Comparison of ENCODE assay signal across 18 cellular contexts in the genomic region with DNA sequence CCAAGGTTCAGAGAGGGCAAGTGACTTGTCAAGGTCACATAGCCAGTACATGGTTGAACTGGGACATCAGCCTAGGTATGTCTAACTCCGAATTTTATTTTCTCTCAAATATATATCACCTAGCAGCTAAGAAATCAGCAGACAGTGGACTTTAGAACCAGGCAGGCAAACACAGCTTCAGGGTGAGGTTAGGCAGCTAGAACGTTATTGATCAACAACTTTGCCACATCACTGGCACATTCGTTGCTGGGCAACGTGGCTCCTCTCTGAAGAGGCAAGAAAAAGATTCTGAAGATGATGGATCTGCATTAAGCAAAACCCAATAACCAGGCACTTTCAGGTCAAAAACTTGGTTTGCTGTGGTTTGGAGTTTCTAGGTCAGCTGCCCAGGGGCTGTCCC.
A peak's percentile ranks its signal among the peaks of the same experiment; 100 is the strongest.
DNase-seq lines count a peak whose midpoint lies in the region; ATAC-seq, FAIRE-seq and TF ChIP-seq lines count a peak whose summit lies in the region.
"Had no signal": no experiment of that assay in that cellular context is flagged by ENCODE, and none has a peak within 500 bp of the region (broad histone marks: within the 10 kb centered on the region; RNA-seq: fewer than 3 reads in every experiment).

No MANE protein-coding gene starts in this region.

- H4K20me1 ChIP-seq in HepG2 (ENCODE audit: insufficient read depth, low read length) = no peaks in the 10 kb centered on the region

- H3K27ac Mint-ChIP-seq in effector memory CD8-positive, alpha-beta T cell = no peak overlapping the region
- H3K27ac Mint-ChIP-seq: CD4-positive, alpha-beta T cell had no signal

- TF ChIP-seq RAD21 in liver (IDR thresholded peaks at IDR 0.05) (peak in 1 of 2 donors; percentile 25), HepG2 (CRISPR knock-in tag; IDR thresholded peaks at IDR 0.05) (no peak)

- no TSS peak for BruUV-seq in HepG2 (replicated peaks; lab: Mats Ljungman, UMichigan)

- no peak for TF ChIP-seq POLR2A in HepG2 (IDR thresholded peaks at IDR 0.05; ENCODE audit: insufficient read depth in 1 of 2, low read depth in 2 of 2, low read length in 2 of 2)

- POLR2A ChIA-PET in HepG2 (lab: Yijun Ruan, JAX) = no interaction called here

- H3K4me3 ChIP-seq in liver (ENCODE audit: low read depth in 1 of 3, low read length in 3 of 3) (no peak overlapping the region), HepG2 (replicated peaks in 1 of 3; ENCODE audit: insufficient read depth in 1 of 3, low read depth in 2 of 3, low read length in 3 of 3) (no peak overlapping the region)
- H3K4me3 ChIP-seq: A549, GM23248, HAP-1 had no signal

- no peak for ATAC-seq in HepG2
- peak; percentile 46 for ATAC-seq in effector memory CD8-positive, alpha-beta T cell (replicated peaks)
- no peak for ATAC-seq in HG02938 (IDR thresholded peaks at IDR 0.05; ENCODE audit: unreplicated experiment)
- ATAC-seq: A549 had no signal

- no peak overlapping the region for H3K27ac ChIP-seq in liver (ENCODE audit: low read depth in 1 of 2, low read length in 2 of 2)
- H3K27ac ChIP-seq in HepG2 (ENCODE audit: extremely low read length, insufficient read depth, low read length) = no peak overlapping the region
- H3K27ac ChIP-seq in substantia nigra (ENCODE audit: low read depth, low read length, poor library complexity, severe bottlenecking) = no peak overlapping the region
- H3K27ac ChIP-seq: 22Rv1, A549, C4-2B, GM23248 had no signal

- H3K4me1 ChIP-seq in liver (ENCODE audit: control insufficient read depth in 4 of 4, insufficient read depth in 4 of 4, low read length in 3 of 4) = peaks cover 0 to 6% (median 4%) of the 10 kb centered on the region in 4 donors
- H3K4me1 ChIP-seq in HepG2 (ENCODE audit: insufficient read depth, low read length) = no peaks in the 10 kb centered on the region
- H3K4me1 ChIP-seq: A549, Caco-2, HAP-1 had no signal

- H3K27me3 ChIP-seq in liver (ENCODE audit: control insufficient read depth in 4 of 4, insufficient read depth in 4 of 4, low read length in 3 of 4) (no peaks in the 10 kb centered on the region), HepG2 (ENCODE audit: control insufficient read depth in 1 of 2, insufficient read depth in 2 of 2, low read length in 2 of 2) (peaks cover 2 to 9% of the 10 kb centered on the region in 2 experiments; a peak in 3 of 5 replicates)

- CTCF ChIA-PET in HepG2 (lab: Yijun Ruan, JAX; ENCODE audit: low intra/inter-chr PET ratio, low total read pairs) = no interaction called here

- H3K4me2 ChIP-seq in HepG2 (ENCODE audit: low read depth, low read length) = no peak overlapping the region
- H3K4me2 ChIP-seq: A549 had no signal

- DNase-seq in HepG2 (ENCODE audit: low spot score) (no peak), mucosa of gallbladder (ENCODE audit: low spot score) (peak; percentile 69), substantia nigra (lab: John Stamatoyannopoulos, UW) (no peak), NOMO-1 treated with dmso at 0.1 percent for 144 hours (lab: John Stamatoyannopoulos, UW; ENCODE audit: unreplicated experiment) (no peak)
- no peak for DNase-seq in effector memory CD8-positive, alpha-beta T cell
- DNase-seq: AML-193; Caco-2; CD4-positive, alpha-beta T cell; GM23248 had no signal

- H3K9me3 Mint-ChIP-seq in effector memory CD8-positive, alpha-beta T cell = no peaks in the 10 kb centered on the region
- H3K9me3 Mint-ChIP-seq: CD4-positive, alpha-beta T cell had no signal

- 30% methylated on average over 4 of the region's 4 CpGs for WGBS in liver
- 0% methylated on average over 4 of the region's 4 CpGs for WGBS in HepG2 (ENCODE audit: low lambda C conversion rate)

- no peaks in the 10 kb centered on the region for H3K36me3 Mint-ChIP-seq in effector memory CD8-positive, alpha-beta T cell (ENCODE audit: insufficient read depth)

- no peak for FAIRE-seq in HepG2 (lab: Jason Lieb, UNC)
- FAIRE-seq: A549, D721Med, G401.6, GM12891 had no signal

- H3K9ac ChIP-seq in liver (ENCODE audit: low read depth in 1 of 2, low read length in 2 of 2) (no peak overlapping the region), HepG2 (ENCODE audit: insufficient read depth, low read depth, low read length) (no peak overlapping the region)
- H3K9ac ChIP-seq: GM23248 had no signal

- peak overlapping the region in 1 of 2 donors; percentile 30 for H3K4me3 Mint-ChIP-seq in effector memory CD8-positive, alpha-beta T cell
- H3K4me3 Mint-ChIP-seq: CD4-positive, alpha-beta T cell had no signal

- intact Hi-C loops in HepG2 (cut with micrococcal nuclease; ENCODE audit: unreplicated experiment) = no loop called here

- H3K79me2 ChIP-seq in HepG2 (ENCODE audit: insufficient read depth, low read length) = no peaks in the 10 kb centered on the region

- no peak for TF ChIP-seq EP300 in HepG2 (IDR thresholded peaks at IDR 0.05; ENCODE audit: low read depth in 2 of 2, low read length in 2 of 2)
- TF ChIP-seq EP300 in HepG2 (CRISPR knock-in tag; IDR thresholded peaks at IDR 0.05; ENCODE audit: borderline replicate concordance) = no peak

- H3K27me3 Mint-ChIP-seq in effector memory CD8-positive, alpha-beta T cell = peaks cover 4 to 14% of the 10 kb centered on the region in 2 donors

- H2AFZ ChIP-seq in HepG2 (ENCODE audit: low read length) = no peak overlapping the region
- H2AFZ ChIP-seq: GM23248 had no signal

- H3K9me3 ChIP-seq in liver (ENCODE audit: control insufficient read depth in 4 of 4, low read length in 3 of 4) (no peaks in the 10 kb centered on the region), HepG2 (ENCODE audit: low read length) (no peaks in the 10 kb centered on the region)
- H3K9me3 ChIP-seq: A549, Caco-2, HAP-1 had no signal

- H3K36me3 ChIP-seq in liver (ENCODE audit: control insufficient read depth in 4 of 4, insufficient read depth in 3 of 4, low read depth in 1 of 4, low read length in 3 of 4) (no peaks in the 10 kb centered on the region), HepG2 (replicated peaks in 1 of 2; ENCODE audit: control insufficient read depth in 1 of 2, insufficient read depth in 2 of 2, low read length in 2 of 2) (no peaks in the 10 kb centered on the region)
- H3K36me3 ChIP-seq: HAP-1 had no signal

- peaks cover 0 to 21% of the 10 kb centered on the region in 2 donors for H3K4me1 Mint-ChIP-seq in effector memory CD8-positive, alpha-beta T cell (ENCODE audit: low read depth in 2 of 2)

- in situ Hi-C loops in HepG2 (cut with HindIII; ENCODE audit: extremely low pct_ligation_motif_present, low pct_unique_long_range_greater_than_20kb) = no loop called here

- TF ChIP-seq CTCF in liver (IDR thresholded peaks at IDR 0.05; ENCODE audit: low read depth, low read length, missing input control) = no peak
- no peak for TF ChIP-seq CTCF in HepG2 (CRISPR knock-in tag; IDR thresholded peaks at IDR 0.05)

TF ChIP-seq in liver, 16 proteins besides CTCF, POLR2A, EP300 and RAD21 (continues in another document):
- TF ChIP-seq, protein P1, sequence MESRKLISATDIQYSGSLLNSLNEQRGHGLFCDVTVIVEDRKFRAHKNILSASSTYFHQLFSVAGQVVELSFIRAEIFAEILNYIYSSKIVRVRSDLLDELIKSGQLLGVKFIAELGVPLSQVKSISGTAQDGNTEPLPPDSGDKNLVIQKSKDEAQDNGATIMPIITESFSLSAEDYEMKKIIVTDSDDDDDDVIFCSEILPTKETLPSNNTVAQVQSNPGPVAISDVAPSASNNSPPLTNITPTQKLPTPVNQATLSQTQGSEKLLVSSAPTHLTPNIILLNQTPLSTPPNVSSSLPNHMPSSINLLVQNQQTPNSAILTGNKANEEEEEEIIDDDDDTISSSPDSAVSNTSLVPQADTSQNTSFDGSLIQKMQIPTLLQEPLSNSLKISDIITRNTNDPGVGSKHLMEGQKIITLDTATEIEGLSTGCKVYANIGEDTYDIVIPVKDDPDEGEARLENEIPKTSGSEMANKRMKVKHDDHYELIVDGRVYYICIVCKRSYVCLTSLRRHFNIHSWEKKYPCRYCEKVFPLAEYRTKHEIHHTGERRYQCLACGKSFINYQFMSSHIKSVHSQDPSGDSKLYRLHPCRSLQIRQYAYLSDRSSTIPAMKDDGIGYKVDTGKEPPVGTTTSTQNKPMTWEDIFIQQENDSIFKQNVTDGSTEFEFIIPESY (IDR thresholded peaks at IDR 0.05) = no peak
- TF ChIP-seq SP1 (IDR thresholded peaks at IDR 0.05) (peak; percentile 68), HNF4A (conservative IDR thresholded peaks at IDR 0.05) (peak; percentile 86 to 87), ATF3 (IDR thresholded peaks at IDR 0.05) (no peak), RXRA (IDR thresholded peaks at IDR 0.05) (peak; percentile 42 to 54), JUND (IDR thresholded peaks at IDR 0.05) (no peak), FOXA1 (IDR thresholded peaks at IDR 0.05) (no peak), TAF1 (conservative IDR thresholded peaks at IDR 0.05) (no peak), HNF4G (IDR thresholded peaks at IDR 0.05) (peak; percentile 73)

TF ChIP-seq in HepG2, 621 proteins besides CTCF, POLR2A, EP300 and RAD21:
- TF ChIP-seq THAP8 (CRISPR knock-in tag; IDR thresholded peaks at IDR 0.05; ENCODE audit: borderline replicate concordance) = no peak
